Comparison of ENCODE assay signal across 1 cellular context in genomic region chr22:43129426-43130425, GRCh38.
A peak's percentile ranks its signal among the peaks of the same experiment; 100 is the strongest.
TF ChIP-seq lines count a peak whose summit lies in the region.

No MANE protein-coding gene starts in this region.

TF ChIP-seq in HepG2, 621 proteins besides CTCF, POLR2A, EP300 and RAD21:
- TF ChIP-seq TAF15 (IDR thresholded peaks at IDR 0.05; ENCODE audit: low read depth, low read length, poor library complexity, severe bottlenecking) = no peak
- TF ChIP-seq AGO2 (optimal IDR thresholded peaks at IDR 0.05; ENCODE audit: low read depth, low read length) = peak; percentile 62
